Comparison of ENCODE assay signal across 8 cellular contexts in the genomic region with DNA sequence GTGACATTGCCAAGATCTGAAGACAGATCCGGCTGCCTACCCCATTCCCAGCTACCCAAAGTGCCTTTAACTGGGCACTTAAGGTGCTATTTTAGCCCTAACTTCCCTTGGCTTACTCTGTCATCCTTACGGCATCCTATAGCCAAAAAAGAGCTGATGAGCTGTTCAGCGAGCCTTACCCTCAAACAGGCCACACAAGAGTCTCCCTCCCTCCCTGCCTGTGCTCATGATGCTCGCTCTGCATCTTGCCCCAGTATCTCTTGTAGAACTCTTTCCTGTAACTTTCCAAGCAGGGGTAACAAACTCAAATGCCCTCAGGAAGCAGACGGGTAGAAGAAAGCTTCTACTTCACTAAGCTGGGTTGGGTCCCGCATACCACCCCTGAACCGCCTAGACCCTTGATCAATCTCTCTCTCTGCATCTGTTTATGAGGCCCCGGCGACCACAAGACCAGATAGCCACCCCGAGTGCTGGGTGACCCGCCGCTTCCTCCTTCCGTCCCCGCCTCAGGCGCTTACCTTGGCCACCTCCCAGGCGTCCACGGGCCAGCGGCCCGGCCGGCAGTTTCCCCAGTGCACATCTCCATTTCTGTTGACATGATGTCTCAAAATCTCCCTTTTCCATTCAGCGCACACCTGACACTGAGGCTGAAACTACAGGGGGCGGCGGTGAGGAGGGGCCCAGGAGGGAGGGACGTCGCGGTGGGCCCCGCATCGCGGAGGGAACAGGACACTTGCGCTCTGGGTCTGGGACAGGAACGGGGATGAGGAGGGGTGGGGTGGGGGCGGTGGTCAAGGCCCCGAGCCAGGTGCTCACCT. TPM values are rescaled to one million over a fixed set of nuclear protein-coding genes. Genes with fewer than 3 reads are reported as not detected.
DNase-seq lines count a peak whose midpoint lies in the region; ATAC-seq, FAIRE-seq and TF ChIP-seq lines count a peak whose summit lies in the region.

No MANE protein-coding gene starts in this region.

- H3K9me3 ChIP-seq in BLaER1 (no peaks in the 10 kb centered on the region), iPS-18c (ENCODE audit: control insufficient read depth, insufficient read depth, low read length) (no peaks in the 10 kb centered on the region), small intestine (ENCODE audit: control insufficient read depth, low read depth) (no peaks in the 10 kb centered on the region)

- peak overlapping the region; percentile 76 for H3K4me2 ChIP-seq in BLaER1

- H3K27me3 Mint-ChIP-seq in MCF 10A (ENCODE audit: insufficient read depth, unreplicated experiment): peaks cover 50% of the 10 kb centered on the region

- FAIRE-seq in small intestine (lab: Jason Lieb, UNC): no peak

- H3K4me1 Mint-ChIP-seq in MCF 10A (ENCODE audit: insufficient read depth, unreplicated experiment): peaks cover 16% of the 10 kb centered on the region

- 1 to 9% (median 2%) methylated on average over 23 to 33 of the region's 33 CpGs for WGBS in small intestine, 3 donors

- peak overlapping the region; percentile 77 for H3K9ac ChIP-seq in BLaER1

- H3K4me1 ChIP-seq in BLaER1: peaks cover 27% of the 10 kb centered on the region
- peaks cover 0 to 4% of the 10 kb centered on the region in 2 donors for H3K4me1 ChIP-seq in small intestine (ENCODE audit: control insufficient read depth in 2 of 2, insufficient read depth in 1 of 2, low read depth in 1 of 2, low read length in 1 of 2)

- no peak for TF ChIP-seq CTCF in MCF 10A (IDR thresholded peaks at IDR 0.05; ENCODE audit: unreplicated experiment)

- H3K27ac ChIP-seq in BLaER1: peak overlapping the region; percentile 61; the same call in 1 of the 2 replicates
- H3K27ac ChIP-seq in small intestine (ENCODE audit: low read depth in 1 of 2, low read length in 1 of 2): peak overlapping the region; percentile 90 to 96

- peak; percentile 0 for DNase-seq in T1000 (lab: John Stamatoyannopoulos, UW)
- no peak for DNase-seq in MCF 10A (ENCODE audit: unreplicated experiment)
- peak; percentile 31 for DNase-seq in small intestine
- no peak for DNase-seq in kidney glomerular epithelial cell (lab: John Stamatoyannopoulos, UW)

- peak overlapping the region; percentile 85 for H3K4me3 Mint-ChIP-seq in MCF 10A (ENCODE audit: unreplicated experiment)

- peak overlapping the region; percentile 90 for H3K27ac Mint-ChIP-seq in MCF 10A (ENCODE audit: low read depth, unreplicated experiment)

- H3K4me3 ChIP-seq in BLaER1 (peak overlapping the region; percentile 78), iPS-18c (ENCODE audit: insufficient read depth, low read depth, low read length) (peak overlapping the region; percentile 67), small intestine (ENCODE audit: low read depth in 1 of 2, low read length in 2 of 2) (peak overlapping the region; percentile 83 to 96)

- BruUV-seq in MCF 10A (replicated peaks; lab: Mats Ljungman, UMichigan): TSS peak; percentile 13

- H3K27me3 ChIP-seq in BLaER1 (no peaks in the 10 kb centered on the region), small intestine (ENCODE audit: control insufficient read depth in 2 of 2, insufficient read depth in 2 of 2, low read length in 2 of 2) (no peaks in the 10 kb centered on the region)

- H3K36me3 Mint-ChIP-seq in MCF 10A (ENCODE audit: insufficient read depth, unreplicated experiment): peaks cover 4% of the 10 kb centered on the region

- H3K36me3 ChIP-seq in BLaER1: peaks cover 8% of the 10 kb centered on the region
- H3K36me3 ChIP-seq in small intestine (ENCODE audit: control insufficient read depth in 2 of 2, insufficient read depth in 2 of 2, low read length in 2 of 2): no peaks in the 10 kb centered on the region

- CTCF ChIA-PET in MCF 10A (lab: Yijun Ruan, JAX): interaction anchor here (0.6 to 2.0 kb wide), 2 partner anchors 148 to 566 kb away, joined by 3 to 8 read pairs; no protein-coding TSS in a partner anchor

- no peaks in the 10 kb centered on the region for H4K20me1 ChIP-seq in BLaER1

- H3K9me3 Mint-ChIP-seq in MCF 10A (ENCODE audit: unreplicated experiment): no peaks in the 10 kb centered on the region

- intact Hi-C loops in MCF 10A (cut with micrococcal nuclease): loop anchor here (5.0 kb wide), 1 partner anchor 104 kb away; no protein-coding TSS in a partner anchor

- ATAC-seq in GM19455 (IDR thresholded peaks at IDR 0.05; ENCODE audit: unreplicated experiment) (peak; percentile 32), HG03521 (IDR thresholded peaks at IDR 0.05; ENCODE audit: unreplicated experiment) (peak; percentile 24)

- POLR2A ChIA-PET in MCF 10A (lab: Yijun Ruan, JAX): interaction anchor here (0.6 to 2.6 kb wide), 6 partner anchors 66 to 535 kb away, joined by 3 to 18 read pairs (median 3); partner anchors contain the start of gene ATP6AP2

RNA-seq across cellular contexts. Expression of gene CXorf38, which starts 0.7 kb away (rescaled TPM):
- 21.4 and 21.9 TPM in 2 replicates for total RNA-seq in MCF 10A (2022)
- polyA plus RNA-seq in small intestine: 10 to 100 TPM in 1 of 3 donors, 1 to 10 TPM in 2; 8.1 to 10.3 (median 8.4) TPM

RNA-seq across cellular contexts. Expression of gene MPC1L, which starts 23.5 kb away (rescaled TPM):
- total RNA-seq in MCF 10A (2022): not detected in 2 replicates
- polyA plus RNA-seq in small intestine: not detected

Comparison
In these comparisons a context has a peak if more than half of its experiments do, and no peak if none do; other contexts are left out.
1. DNase-seq: peak in T1000 (single experiment) and small intestine (single experiment); none in MCF 10A (single experiment) and kidney glomerular epithelial cell (single experiment).
2. Peak in every context shown above with its lines, with median percentiles within 50 percentile points of each other: H3K4me3 ChIP-seq.